ENCODE assay signal across 11 cellular contexts in genomic region chr9:27108981-27109541, GRCh38. TPM values are rescaled to one million over a fixed set of nuclear protein-coding genes. Genes with fewer than 3 reads are reported as not detected.
DNase-seq lines count a peak whose midpoint lies in the region; TF ChIP-seq lines count a peak whose summit lies in the region.
"Had no signal": no experiment of that assay in that cellular context is flagged by ENCODE, and none has a peak within 500 bp of the region (broad histone marks: within the 10 kb centered on the region; RNA-seq: fewer than 3 reads in every experiment).

Gene TEK, plus strand, starts transcription at chr9:27109225. Its CDS starts 366 bp downstream, at chr9:27109591.

- H3K27ac ChIP-seq in right atrium auricular region (peak within 1 kb of the TSS; percentile 45 to 63), trophoblast cell (ENCODE audit: low read depth, low read length) (no peak within 1 kb of the TSS)
- H3K27ac ChIP-seq in effector memory CD4-positive, alpha-beta T cell (ENCODE audit: insufficient read depth, low read length, poor library complexity, severe bottlenecking): no peak within 1 kb of the TSS
- H3K27ac ChIP-seq: BLaER1 treated with 17β-estradiol and CSF1 and Interleukin-3, amounts not matched to agents 10 nM and 100 nM; epithelial cell of prostate had no signal

- no peaks in the 10 kb centered on the region for H3K4me1 ChIP-seq in right atrium auricular region
- H3K4me1 ChIP-seq in trophoblast cell (ENCODE audit: control insufficient read depth in 1 of 2, insufficient read depth in 2 of 2, low read length in 2 of 2): no peaks in the 10 kb centered on the region
- no peaks in the 10 kb centered on the region for H3K4me1 ChIP-seq in effector memory CD4-positive, alpha-beta T cell (ENCODE audit: control insufficient read depth, insufficient read depth, low read length, poor library complexity, severe bottlenecking)
- H3K4me1 ChIP-seq: BLaER1 treated with 17β-estradiol and CSF1 and Interleukin-3, amounts not matched to agents 10 nM and 100 nM had no signal

- H3K18ac ChIP-seq in trophoblast cell (ENCODE audit: low read length): no peak within 1 kb of the TSS

- no peak within 1 kb of the TSS for H3K9ac ChIP-seq in trophoblast cell (ENCODE audit: low read length)
- H3K9ac ChIP-seq: BLaER1 treated with 17β-estradiol and CSF1 and Interleukin-3, amounts not matched to agents 10 nM and 100 nM had no signal

- H3K27me3 ChIP-seq in right atrium auricular region (no peaks in the 10 kb centered on the region), trophoblast cell (ENCODE audit: insufficient read depth, low read length) (no peaks in the 10 kb centered on the region)
- no peaks in the 10 kb centered on the region for H3K27me3 ChIP-seq in effector memory CD4-positive, alpha-beta T cell (replicated peaks; ENCODE audit: control insufficient read depth, insufficient read depth, low read length, poor library complexity, severe bottlenecking)
- H3K27me3 ChIP-seq: BLaER1 treated with 17β-estradiol and CSF1 and Interleukin-3, amounts not matched to agents 10 nM and 100 nM had no signal

- H2BK5ac ChIP-seq in trophoblast cell (ENCODE audit: low read depth, low read length, poor library complexity): no peak within 1 kb of the TSS

- H2BK120ac ChIP-seq in trophoblast cell (ENCODE audit: insufficient read depth, low read length, poor library complexity): no peak within 1 kb of the TSS

- DNase-seq in EH (ENCODE audit: low read depth) (peak; percentile 27), astrocyte of the hippocampus (ENCODE audit: low read depth, low spot score) (peak; percentile 42), right atrium auricular region (ENCODE audit: low spot score) (no peak), trophoblast cell (peak in 1 of 2 donors; percentile 21), SKM-1 treated with dmso at 0.1 percent for 144 hours (lab: John Stamatoyannopoulos, UW; ENCODE audit: unreplicated experiment) (no peak), NCI-H2171 treated with DMSO at 0.1 percent for 48 hours (lab: John Stamatoyannopoulos, UW) (no peak)
- DNase-seq in stimulated activated CD4-positive, alpha-beta T cell treated with anti-CD3 and anti-CD28 coated beads, Interleukin-1b, Interleukin-23, amount 100 ng/mL, for 48 hours: no peak
- no peak for DNase-seq in effector memory CD4-positive, alpha-beta T cell
- DNase-seq: T-cell had no signal

- H2AFZ ChIP-seq in trophoblast cell (ENCODE audit: insufficient read depth, low read length, poor library complexity): peak within 1 kb of the TSS; percentile 45

- H3K4me3 ChIP-seq in right atrium auricular region (peak within 1 kb of the TSS; percentile 27 to 41), trophoblast cell (ENCODE audit: low read depth, low read length) (no peak within 1 kb of the TSS)
- H3K4me3 ChIP-seq in effector memory CD4-positive, alpha-beta T cell (ENCODE audit: insufficient read depth, low read depth, low read length, poor library complexity, severe bottlenecking): no peak within 1 kb of the TSS
- H3K4me3 ChIP-seq: BLaER1 treated with 17β-estradiol and CSF1 and Interleukin-3, amounts not matched to agents 10 nM and 100 nM had no signal

- H2AK5ac ChIP-seq in trophoblast cell (ENCODE audit: low read length): no peak within 1 kb of the TSS

- TF ChIP-seq CTCF in right atrium auricular region (IDR thresholded peaks at IDR 0.05): no peak

- no peaks in the 10 kb centered on the region for H3K36me3 ChIP-seq in right atrium auricular region
- no peaks in the 10 kb centered on the region for H3K36me3 ChIP-seq in trophoblast cell (ENCODE audit: control insufficient read depth in 1 of 2, insufficient read depth in 2 of 2, low read length in 2 of 2)
- H3K36me3 ChIP-seq in effector memory CD4-positive, alpha-beta T cell (ENCODE audit: control insufficient read depth, insufficient read depth, low read length): no peaks in the 10 kb centered on the region
- H3K36me3 ChIP-seq: BLaER1 treated with 17β-estradiol and CSF1 and Interleukin-3, amounts not matched to agents 10 nM and 100 nM had no signal

- no peak within 1 kb of the TSS for H4K12ac ChIP-seq in trophoblast cell (ENCODE audit: low read depth, low read length)

- H3K14ac ChIP-seq in trophoblast cell (ENCODE audit: low read length): no peak within 1 kb of the TSS

- no peaks in the 10 kb centered on the region for H3K79me2 ChIP-seq in trophoblast cell (ENCODE audit: control insufficient read depth, insufficient read depth, low read length, poor library complexity)

- H2BK12ac ChIP-seq in trophoblast cell (ENCODE audit: low read length): no peak within 1 kb of the TSS

- no peak within 1 kb of the TSS for H3K23ac ChIP-seq in trophoblast cell (ENCODE audit: low read length)

- peak within 1 kb of the TSS; percentile 48 for H4K8ac ChIP-seq in trophoblast cell (ENCODE audit: low read depth, low read length)

- H3K4ac ChIP-seq in trophoblast cell (ENCODE audit: low read depth, low read length): no peak within 1 kb of the TSS

- H3K4me2 ChIP-seq in trophoblast cell (ENCODE audit: low read length): peak within 1 kb of the TSS; percentile 54
- H3K4me2 ChIP-seq: BLaER1 treated with 17β-estradiol and CSF1 and Interleukin-3, amounts not matched to agents 10 nM and 100 nM had no signal

- H4K91ac ChIP-seq in trophoblast cell (ENCODE audit: low read depth, low read length): no peak within 1 kb of the TSS

- WGBS in trophoblast cell (ENCODE audit: extremely low coverage, insufficient coverage, insufficient read length): no CpG with 5 or more reads among the region's 9 CpGs

- no peaks in the 10 kb centered on the region for H3K79me1 ChIP-seq in trophoblast cell (ENCODE audit: low read length)

- no peaks in the 10 kb centered on the region for H3K9me3 ChIP-seq in right atrium auricular region
- H3K9me3 ChIP-seq in trophoblast cell (ENCODE audit: insufficient read depth, low read depth, low read length): no peaks in the 10 kb centered on the region
- H3K9me3 ChIP-seq in effector memory CD4-positive, alpha-beta T cell (ENCODE audit: control insufficient read depth, low read length): no peaks in the 10 kb centered on the region
- H3K9me3 ChIP-seq: BLaER1 treated with 17β-estradiol and CSF1 and Interleukin-3, amounts not matched to agents 10 nM and 100 nM had no signal

RNA-seq across cellular contexts. Expression of gene TEK, which starts in this region (rescaled TPM):
- total RNA-seq in right atrium auricular region: 10 to 100 TPM; 16.7 to 30.7 TPM
- 0.79 and 0.83 TPM in 2 replicates for polyA plus RNA-seq in trophoblast cell (2013)

Comparison
In these comparisons a context has a peak if more than half of its experiments do, and no peak if none do; other contexts are left out.
1. DNase-seq: peak in EH (single experiment) and astrocyte of the hippocampus (single experiment); none in right atrium auricular region (single experiment), stimulated activated CD4-positive, alpha-beta T cell treated with anti-CD3 and anti-CD28 coated beads, Interleukin-1b, Interleukin-23, amount 100 ng/mL, for 48 hours (single experiment), SKM-1 treated with dmso at 0.1 percent for 144 hours (single experiment), effector memory CD4-positive, alpha-beta T cell (0 of 3) and NCI-H2171 treated with DMSO at 0.1 percent for 48 hours (single experiment).
2. H3K27ac ChIP-seq: peak in right atrium auricular region (2 of 2); none in trophoblast cell (single experiment) and effector memory CD4-positive, alpha-beta T cell (single experiment).
3. H3K4me3 ChIP-seq: peak in right atrium auricular region (2 of 2); none in trophoblast cell (single experiment) and effector memory CD4-positive, alpha-beta T cell (single experiment).